14 cellular contexts compared by ENCODE assay signal in the genomic region with DNA sequence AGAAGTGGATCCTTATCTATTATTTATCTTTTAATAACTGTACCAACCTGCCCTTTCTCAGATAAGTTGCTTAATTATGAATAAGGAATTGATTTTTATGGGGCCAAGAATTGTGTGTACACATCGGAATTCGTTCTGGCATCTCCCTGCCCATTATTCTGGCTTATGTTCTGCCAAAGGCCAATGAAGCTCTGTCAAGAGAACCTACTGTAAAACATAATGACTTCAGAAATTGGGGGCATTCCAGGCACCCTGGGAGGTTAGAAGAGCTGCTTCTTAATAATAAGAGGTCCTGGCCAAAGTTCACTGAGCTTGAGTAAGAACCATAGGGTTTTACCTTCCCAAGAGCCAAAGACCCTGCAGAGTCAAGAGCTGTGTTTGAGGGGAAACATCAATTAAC.
A peak's percentile ranks its signal among the peaks of the same experiment; 100 is the strongest.
DNase-seq lines count a peak whose midpoint lies in the region; ATAC-seq and TF ChIP-seq lines count a peak whose summit lies in the region.
"Had no signal": no experiment of that assay in that cellular context is flagged by ENCODE, and none has a peak within 500 bp of the region (broad histone marks: within the 10 kb centered on the region; RNA-seq: fewer than 3 reads in every experiment).

No MANE protein-coding gene starts in this region.

- intact Hi-C loops in left ventricle myocardium superior (cut with micrococcal nuclease) = no loop called here
- intact Hi-C loops in Right ventricle myocardium inferior (cut with DNase I) = no loop called here

- TF ChIP-seq CTCF in astrocyte of the spinal cord (IDR thresholded peaks at IDR 0.05; ENCODE audit: low read depth, low read length) (no peak), GM13977 (IDR thresholded peaks at IDR 0.05; ENCODE audit: extremely low read depth, insufficient read depth, missing control alignments) (no peak)

- ATAC-seq in left ventricle myocardium superior (peak; percentile 25), Right ventricle myocardium inferior (no peak), GM19035 (IDR thresholded peaks at IDR 0.05; ENCODE audit: unreplicated experiment) (no peak), HG03135 (IDR thresholded peaks at IDR 0.05; ENCODE audit: unreplicated experiment) (no peak)
- ATAC-seq: T-cell had no signal

- in situ Hi-C loops in astrocyte of the spinal cord (cut with HindIII; ENCODE audit: low sequenced_read_pairs) (no loop called here), GM13977 (cut with MboI; ENCODE audit: low pct_unique_long_range_greater_than_20kb, low sequenced_read_pairs, unreplicated experiment) (no loop called here)

- H3K4me3 ChIP-seq in astrocyte of the spinal cord (ENCODE audit: low read depth, low read length) = no peak overlapping the region
- H3K4me3 ChIP-seq: ovary had no signal

- DNase-seq in left ventricle myocardium superior (no peak), Right ventricle myocardium inferior (ENCODE audit: missing footprints) (no peak), astrocyte of the spinal cord (ENCODE audit: low read depth, low spot score) (peak; percentile 70), myocyte (ENCODE audit: low read depth) (peak; percentile 33), GM13977 (ENCODE audit: low spot score) (no peak)
- DNase-seq in stimulated activated CD4-positive, alpha-beta T cell treated with anti-CD3 and anti-CD28 coated beads, Interleukin-1b, Interleukin-23, amount 100 ng/mL, for 48 hours = no peak
- DNase-seq: activated CD8-positive, alpha-beta memory T cell treated with anti-CD3 and anti-CD28 coated beads, Interleukin-2, amount 50 U/mL, for 4 hours; cerebellar nuclear complex; kidney; NCI-H1930; ovary; T-cell had no signal

Comparison
In these comparisons a context has a peak if more than half of its experiments do, and no peak if none do; other contexts are left out.
1. DNase-seq: peak in astrocyte of the spinal cord (single experiment) and myocyte (single experiment); none in left ventricle myocardium superior (single experiment), Right ventricle myocardium inferior (single experiment), GM13977 (single experiment) and stimulated activated CD4-positive, alpha-beta T cell treated with anti-CD3 and anti-CD28 coated beads, Interleukin-1b, Interleukin-23, amount 100 ng/mL, for 48 hours (single experiment).